ENCODE assay signal across 21 cellular contexts in the genomic region with DNA sequence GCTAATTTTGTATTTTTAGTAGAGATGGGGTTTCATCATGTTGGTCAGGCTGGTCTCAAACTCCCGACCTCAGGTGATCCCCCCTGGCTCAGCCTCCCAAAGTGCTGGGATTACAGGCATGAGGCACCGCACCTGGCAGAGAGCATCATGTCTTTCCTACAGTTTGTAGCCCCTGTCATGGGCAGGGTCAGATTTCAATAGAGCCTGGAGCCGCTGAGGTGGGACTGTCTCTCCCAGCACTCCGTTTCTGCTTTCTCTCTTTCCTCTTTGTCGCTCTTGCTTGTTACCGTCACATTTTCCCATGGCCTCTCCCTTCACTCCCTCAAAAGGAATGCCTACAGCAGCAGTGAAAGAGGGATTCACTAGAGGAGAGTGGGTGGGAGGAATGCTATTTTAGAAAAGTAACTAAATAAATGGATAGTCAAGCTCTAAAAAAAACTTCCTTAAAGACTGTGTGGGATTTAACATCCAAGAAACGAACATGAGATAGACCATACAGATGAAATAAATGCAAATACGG.
DNase-seq lines count a peak whose midpoint lies in the region; ATAC-seq and TF ChIP-seq lines count a peak whose summit lies in the region.
"Had no signal": no experiment of that assay in that cellular context is flagged by ENCODE, and none has a peak within 500 bp of the region (broad histone marks: within the 10 kb centered on the region; RNA-seq: fewer than 3 reads in every experiment).

No MANE protein-coding gene starts in this region.

- intact Hi-C loops in body of pancreas (cut with DNase I) = loop anchor here (10.0 kb wide), 1 partner anchor 57 kb away; no protein-coding TSS in a partner anchor

- WGBS in ectodermal cell, 2 experiments = 63 to 81% methylated on average over 7 to 8 of the region's 8 CpGs
- 57 to 66% methylated on average over 2 of the region's 8 CpGs for WGBS in gastroesophageal sphincter (ENCODE audit: low coverage in 1 of 2), 2 donors
- 48 to 60% methylated on average over 8 of the region's 8 CpGs for WGBS in body of pancreas, 2 donors

- H3K36me3 Mint-ChIP-seq in nephron (ENCODE audit: low read depth) = no peaks in the 10 kb centered on the region
- no peaks in the 10 kb centered on the region for H3K36me3 Mint-ChIP-seq in endothelial cell (ENCODE audit: low read depth, unreplicated experiment)

- TF ChIP-seq CTCF in nephron (IDR thresholded peaks at IDR 0.05; ENCODE audit: unreplicated experiment in 3 of 3) (no peak), endothelial cell (IDR thresholded peaks at IDR 0.05; ENCODE audit: unreplicated experiment) (no peak), gastroesophageal sphincter (IDR thresholded peaks at IDR 0.05) (no peak), body of pancreas (IDR thresholded peaks at IDR 0.05) (no peak)

- H3K9me3 Mint-ChIP-seq in nephron (no peaks in the 10 kb centered on the region), endothelial cell (ENCODE audit: unreplicated experiment) (no peaks in the 10 kb centered on the region)
- H3K9me3 Mint-ChIP-seq: HFFc6 had no signal

- no peaks in the 10 kb centered on the region for H3K27me3 Mint-ChIP-seq in nephron (ENCODE audit: low read depth)
- H3K27me3 Mint-ChIP-seq in endothelial cell (ENCODE audit: unreplicated experiment) = peaks cover 4% of the 10 kb centered on the region

- H3K4me3 ChIP-seq in SJCRH30 (no peak overlapping the region), ectodermal cell (ENCODE audit: insufficient read depth, low read depth, low read length) (no peak overlapping the region), gastroesophageal sphincter (no peak overlapping the region), body of pancreas (no peak overlapping the region)
- H3K4me3 ChIP-seq: A549, GM12878 had no signal

- H3K4me3 Mint-ChIP-seq in nephron (peak overlapping the region in 2 of 3 experiments; percentile 16 to 31), endothelial cell (ENCODE audit: unreplicated experiment) (no peak overlapping the region)
- H3K4me3 Mint-ChIP-seq: HFFc6 had no signal

- peak; percentile 52 for DNase-seq in ELF-1 (ENCODE audit: low read depth, low spot score)
- DNase-seq in SJCRH30 = peak; percentile 53 to 74
- DNase-seq in endothelial cell (ENCODE audit: low spot score) = no peak
- no peak for DNase-seq in activated CD4-positive, alpha-beta T cell treated with anti-CD3 and anti-CD28 coated beads, Interleukin-2, amount 50 U/mL, for 4 hours
- no peak for DNase-seq in body of pancreas
- DNase-seq: BE2C, H7, HFFc6, Kasumi-1, NCI-H187, NCI-H2107, NCI-H2227 treated with DMSO at 0.1 percent for 48 hours, NCI-H510A, NCI-H748 treated with DMSO at 0.1 percent for 48 hours, SIG-M5 had no signal

- TF ChIP-seq EP300 in gastroesophageal sphincter (IDR thresholded peaks at IDR 0.05) = no peak

- H3K36me3 ChIP-seq in SJCRH30 = no peaks in the 10 kb centered on the region
- no peaks in the 10 kb centered on the region for H3K36me3 ChIP-seq in ectodermal cell (ENCODE audit: control insufficient read depth, insufficient read depth, low read length)
- H3K36me3 ChIP-seq in gastroesophageal sphincter = no peaks in the 10 kb centered on the region
- H3K36me3 ChIP-seq in body of pancreas (replicated peaks in 1 of 2; ENCODE audit: insufficient read depth in 1 of 2, low read depth in 2 of 2) = no peaks in the 10 kb centered on the region
- H3K36me3 ChIP-seq: BE2C had no signal

- TF ChIP-seq POLR2A in gastroesophageal sphincter (IDR thresholded peaks at IDR 0.05) = no peak
- no peak for TF ChIP-seq POLR2A in body of pancreas (IDR thresholded peaks at IDR 0.05)

- no peaks in the 10 kb centered on the region for H3K9me3 ChIP-seq in SJCRH30 (replicated peaks)
- H3K9me3 ChIP-seq in ectodermal cell (ENCODE audit: control insufficient read depth, low read length) = no peaks in the 10 kb centered on the region
- no peaks in the 10 kb centered on the region for H3K9me3 ChIP-seq in gastroesophageal sphincter
- no peaks in the 10 kb centered on the region for H3K9me3 ChIP-seq in body of pancreas
- H3K9me3 ChIP-seq: A549, BE2C had no signal

- H3K27ac ChIP-seq in SJCRH30 = peak overlapping the region; percentile 45
- H3K27ac ChIP-seq in ectodermal cell (ENCODE audit: insufficient read depth, low read depth, low read length, poor library complexity, severe bottlenecking) = peak overlapping the region; percentile 6
- no peak overlapping the region for H3K27ac ChIP-seq in gastroesophageal sphincter
- H3K27ac ChIP-seq in body of pancreas = no peak overlapping the region
- H3K27ac ChIP-seq: A549 had no signal

- H3K27me3 ChIP-seq in SJCRH30 (no peaks in the 10 kb centered on the region), ectodermal cell (ENCODE audit: control insufficient read depth, insufficient read depth, low read length, poor library complexity, severe bottlenecking) (no peaks in the 10 kb centered on the region), gastroesophageal sphincter (no peaks in the 10 kb centered on the region), body of pancreas (no peaks in the 10 kb centered on the region)
- H3K27me3 ChIP-seq: BE2C had no signal

- H3K27ac Mint-ChIP-seq in nephron = peak overlapping the region; percentile 87 to 96 (median 90)
- no peak overlapping the region for H3K27ac Mint-ChIP-seq in endothelial cell (ENCODE audit: unreplicated experiment)
- H3K27ac Mint-ChIP-seq: HFFc6 had no signal

- H3K4me1 Mint-ChIP-seq in nephron (peaks cover 89% of the 10 kb centered on the region), endothelial cell (ENCODE audit: unreplicated experiment) (no peaks in the 10 kb centered on the region)

- H3K4me1 ChIP-seq in SJCRH30 = peaks cover 47% of the 10 kb centered on the region
- peaks cover 28% of the 10 kb centered on the region for H3K4me1 ChIP-seq in ectodermal cell (ENCODE audit: control insufficient read depth, insufficient read depth, low read length)
- H3K4me1 ChIP-seq in gastroesophageal sphincter = peaks cover 0 to 14% (median 0%) of the 10 kb centered on the region in 3 donors
- H3K4me1 ChIP-seq in body of pancreas = no peaks in the 10 kb centered on the region
- H3K4me1 ChIP-seq: A549 had no signal

- no peak for ATAC-seq in gastroesophageal sphincter
- no peak for ATAC-seq in body of pancreas
- ATAC-seq: A549, GM12878, Panc1 had no signal

Comparison
In these comparisons a context has a peak if more than half of its experiments do, and no peak if none do; other contexts are left out.
1. DNase-seq: peak in ELF-1 (single experiment) and SJCRH30 (2 of 2); none in endothelial cell (single experiment), activated CD4-positive, alpha-beta T cell treated with anti-CD3 and anti-CD28 coated beads, Interleukin-2, amount 50 U/mL, for 4 hours (0 of 2) and body of pancreas (0 of 4).
2. H3K27ac ChIP-seq: peak in SJCRH30 (single experiment) and ectodermal cell (single experiment); none in gastroesophageal sphincter (0 of 4) and body of pancreas (0 of 4).